Comparison of ENCODE assay signal across 1 cellular context in genomic region chr14:36654185-36655053, GRCh38.
TF ChIP-seq lines count a peak whose summit lies in the region.

No MANE protein-coding gene starts in this region.

TF ChIP-seq in H1, 55 proteins besides CTCF, POLR2A, EP300 and RAD21:
- TF ChIP-seq TEAD4 (IDR thresholded peaks at IDR 0.05; ENCODE audit: low read depth, low read length) (0 out of 2 replicates have a peak, but pooled peaks have one; percentile 20), CBX8 (IDR thresholded peaks at IDR 0.05; ENCODE audit: borderline replicate concordance, low read depth, low read length) (peak; percentile 67; the same call in 1 of the 2 replicates), GABPA (IDR thresholded peaks at IDR 0.05; ENCODE audit: borderline replicate concordance, insufficient read depth, low read length) (peak; percentile 44; the same call in 1 of the 2 replicates), SP1 (IDR thresholded peaks at IDR 0.05; ENCODE audit: low read depth, low read length) (no peak), EZH2 (IDR thresholded peaks at IDR 0.05; ENCODE audit: low read depth, low read length, severe bottlenecking) (peak; percentile 96), MAFK (IDR thresholded peaks at IDR 0.05; ENCODE audit: low read depth, low read length) (no peak), TAF1 (IDR thresholded peaks at IDR 0.05; ENCODE audit: low read depth, low read length) (no peak), RNF2 (IDR thresholded peaks at IDR 0.05; ENCODE audit: borderline replicate concordance, low read depth, low read length, missing control alignments, poor library complexity, severe bottlenecking) (peak; percentile 99), SUZ12 (IDR thresholded peaks at IDR 0.05; ENCODE audit: low read length) (peak; percentile 95), TCF12 (IDR thresholded peaks at IDR 0.05; ENCODE audit: low read depth, low read length) (peak; percentile 41; the same call in 1 of the 2 replicates)
